ENCODE assay signal across 8 cellular contexts in genomic region chr1:84478876-84479868, GRCh38. TPM values are rescaled to one million over a fixed set of nuclear protein-coding genes. Genes with fewer than 3 reads are reported as not detected.
DNase-seq lines count a peak whose midpoint lies in the region; ATAC-seq and TF ChIP-seq lines count a peak whose summit lies in the region.

TSS of gene RPF1 (plus strand) at chr1:84479266. CDS start at chr1:84479282, 16 bp downstream.

- no peak within 1 kb of the TSS for H3K23ac ChIP-seq in trophoblast cell (ENCODE audit: low read length)

- peak within 1 kb of the TSS; percentile 19 for H2BK5ac ChIP-seq in trophoblast cell (ENCODE audit: low read depth, low read length, poor library complexity)

- ATAC-seq in HG02642 (IDR thresholded peaks at IDR 0.05; ENCODE audit: poor library complexity, unreplicated experiment), result peak; percentile 99
- ATAC-seq in activated naive CD8-positive, alpha-beta T cell treated with anti-CD3 and anti-CD28 coated beads, Interleukin-2, amount 50 U/mL, for 24 hours, result peak; percentile 97

- no CpG with 5 or more reads among the region's 51 CpGs for WGBS in trophoblast cell (ENCODE audit: extremely low coverage, insufficient coverage, insufficient read length)
- WGBS in tibial nerve, 2 donors, result 4 to 5% methylated on average over 51 of the region's 51 CpGs

- H3K27ac ChIP-seq in trophoblast cell (ENCODE audit: low read depth, low read length), result peak within 1 kb of the TSS; percentile 14
- peak within 1 kb of the TSS; percentile 72 to 88 (median 79) for H3K27ac ChIP-seq in tibial nerve

- peaks cover 17% of the 10 kb centered on the region for H3K9me3 Mint-ChIP-seq in activated naive CD8-positive, alpha-beta T cell treated with anti-CD3 and anti-CD28 coated beads, Interleukin-2, amount 50 U/mL, for 24 hours

- DNase-seq in GM12864 (ENCODE audit: low read depth) (peak; percentile 71), NCI-H1105 (lab: John Stamatoyannopoulos, UW) (peak; percentile 82), SW480 (ENCODE audit: low spot score) (peak; percentile 84), cardiac septum (ENCODE audit: low spot score) (peak; percentile 85), trophoblast cell (peak; percentile 42 to 78), tibial nerve (ENCODE audit: low spot score in 2 of 2) (peak; percentile 20 to 49)
- peak; percentile 78 for DNase-seq in activated naive CD8-positive, alpha-beta T cell treated with anti-CD3 and anti-CD28 coated beads, Interleukin-2, amount 50 U/mL, for 24 hours

- H3K4me3 ChIP-seq in GM12864 (ENCODE audit: low read depth, low read length), result peak within 1 kb of the TSS; percentile 84
- peak within 1 kb of the TSS; percentile 83 for H3K4me3 ChIP-seq in trophoblast cell (ENCODE audit: low read depth, low read length)
- peak within 1 kb of the TSS; percentile 80 to 85 (median 82) for H3K4me3 ChIP-seq in tibial nerve

- peak within 1 kb of the TSS; percentile 86 for H3K18ac ChIP-seq in trophoblast cell (ENCODE audit: low read length)

- H2AK5ac ChIP-seq in trophoblast cell (ENCODE audit: low read length), result no peak within 1 kb of the TSS

- peak within 1 kb of the TSS; percentile 79 for H4K12ac ChIP-seq in trophoblast cell (ENCODE audit: low read depth, low read length)

- H3K36me3 ChIP-seq in trophoblast cell (ENCODE audit: control insufficient read depth in 1 of 2, insufficient read depth in 2 of 2, low read length in 2 of 2), result peaks cover 2 to 4% of the 10 kb centered on the region in 2 experiments
- H3K36me3 ChIP-seq in tibial nerve, result peaks cover 0 to 16% (median 0%) of the 10 kb centered on the region in 3 donors

- intact Hi-C loops in cardiac septum (cut with DNase I), result loop anchor here (2.0 kb wide), 1 partner anchor 28 kb away; the partner anchor contains the start of genes GNG5 and SPATA1

- peaks cover 39% of the 10 kb centered on the region for H3K4me1 Mint-ChIP-seq in activated naive CD8-positive, alpha-beta T cell treated with anti-CD3 and anti-CD28 coated beads, Interleukin-2, amount 50 U/mL, for 24 hours

- peak; percentile 52 to 91 for TF ChIP-seq EP300 in tibial nerve (IDR thresholded peaks at IDR 0.05)

- H4K8ac ChIP-seq in trophoblast cell (ENCODE audit: low read depth, low read length), result peak within 1 kb of the TSS; percentile 100

- peak within 1 kb of the TSS; percentile 86 for H3K4ac ChIP-seq in trophoblast cell (ENCODE audit: low read depth, low read length)

- H3K79me2 ChIP-seq in trophoblast cell (ENCODE audit: control insufficient read depth, insufficient read depth, low read length, poor library complexity), result peaks cover 4% of the 10 kb centered on the region

- peaks cover 26% of the 10 kb centered on the region for H3K27me3 Mint-ChIP-seq in activated naive CD8-positive, alpha-beta T cell treated with anti-CD3 and anti-CD28 coated beads, Interleukin-2, amount 50 U/mL, for 24 hours

- H2BK12ac ChIP-seq in trophoblast cell (ENCODE audit: low read length), result no peak within 1 kb of the TSS

- no peak for TF ChIP-seq CTCF in GM12864 (IDR thresholded peaks at IDR 0.05; ENCODE audit: low read depth, low read length, missing control alignments)
- TF ChIP-seq CTCF in tibial nerve (IDR thresholded peaks at IDR 0.05), result no peak

- H3K27me3 ChIP-seq in trophoblast cell (ENCODE audit: insufficient read depth, low read length) (no peaks in the 10 kb centered on the region), tibial nerve (peaks cover 0 to 38% of the 10 kb centered on the region in 2 donors)

- H3K9me3 ChIP-seq in trophoblast cell (ENCODE audit: insufficient read depth, low read depth, low read length), result peaks cover 2% of the 10 kb centered on the region
- H3K9me3 ChIP-seq in tibial nerve, result no peaks in the 10 kb centered on the region

- H2BK120ac ChIP-seq in trophoblast cell (ENCODE audit: insufficient read depth, low read length, poor library complexity), result peak within 1 kb of the TSS; percentile 41

- peak within 1 kb of the TSS; percentile 84 for H3K4me2 ChIP-seq in trophoblast cell (ENCODE audit: low read length)

- H3K14ac ChIP-seq in trophoblast cell (ENCODE audit: low read length), result peak within 1 kb of the TSS; percentile 64

- peaks cover 32% of the 10 kb centered on the region for H3K36me3 Mint-ChIP-seq in activated naive CD8-positive, alpha-beta T cell treated with anti-CD3 and anti-CD28 coated beads, Interleukin-2, amount 50 U/mL, for 24 hours (ENCODE audit: low read depth)

- H3K79me1 ChIP-seq in trophoblast cell (ENCODE audit: low read length), result peaks cover 5% of the 10 kb centered on the region

- H3K27ac Mint-ChIP-seq in activated naive CD8-positive, alpha-beta T cell treated with anti-CD3 and anti-CD28 coated beads, Interleukin-2, amount 50 U/mL, for 24 hours, result peak within 1 kb of the TSS; percentile 97

- H3K4me3 Mint-ChIP-seq in activated naive CD8-positive, alpha-beta T cell treated with anti-CD3 and anti-CD28 coated beads, Interleukin-2, amount 50 U/mL, for 24 hours, result peak within 1 kb of the TSS; percentile 98

- H2AFZ ChIP-seq in trophoblast cell (ENCODE audit: insufficient read depth, low read length, poor library complexity), result peak within 1 kb of the TSS; percentile 92

- TF ChIP-seq POLR2A in tibial nerve (IDR thresholded peaks at IDR 0.05), result peak; percentile 50 to 61

- H3K9ac ChIP-seq in trophoblast cell (ENCODE audit: low read length), result peak within 1 kb of the TSS; percentile 73

- peak within 1 kb of the TSS; percentile 90 for H4K91ac ChIP-seq in trophoblast cell (ENCODE audit: low read depth, low read length)

- H3K4me1 ChIP-seq in trophoblast cell (ENCODE audit: control insufficient read depth in 1 of 2, insufficient read depth in 2 of 2, low read length in 2 of 2) (peaks cover 0 to 2% of the 10 kb centered on the region in 2 experiments), tibial nerve (peaks cover 0 to 31% (median 10%) of the 10 kb centered on the region in 4 donors)

RNA-seq across cellular contexts. Expression of gene RPF1, which starts in this region (rescaled TPM):
- 34.3 TPM for total RNA-seq in cardiac septum
- 43.8 and 44.8 TPM in 2 replicates for polyA plus RNA-seq in trophoblast cell (2013)
- total RNA-seq in tibial nerve, result 10 to 100 TPM; 18.4 to 37.5 (median 26.3) TPM

Comparison
In these comparisons a context has a peak if more than half of its experiments do, and no peak if none do; other contexts are left out.
1. Peak in every context shown above with its lines: DNase-seq, ATAC-seq, H3K4me3 ChIP-seq and H3K27ac ChIP-seq.
2. DNase-seq: peak in every context shown above with its lines; median percentile 85 in cardiac septum; 84 in SW480; 82 in NCI-H1105; 78 in activated naive CD8-positive, alpha-beta T cell treated with anti-CD3 and anti-CD28 coated beads, Interleukin-2, amount 50 U/mL, for 24 hours; 71 in GM12864; 60 in trophoblast cell; 34 in tibial nerve.